In the genomic region with DNA sequence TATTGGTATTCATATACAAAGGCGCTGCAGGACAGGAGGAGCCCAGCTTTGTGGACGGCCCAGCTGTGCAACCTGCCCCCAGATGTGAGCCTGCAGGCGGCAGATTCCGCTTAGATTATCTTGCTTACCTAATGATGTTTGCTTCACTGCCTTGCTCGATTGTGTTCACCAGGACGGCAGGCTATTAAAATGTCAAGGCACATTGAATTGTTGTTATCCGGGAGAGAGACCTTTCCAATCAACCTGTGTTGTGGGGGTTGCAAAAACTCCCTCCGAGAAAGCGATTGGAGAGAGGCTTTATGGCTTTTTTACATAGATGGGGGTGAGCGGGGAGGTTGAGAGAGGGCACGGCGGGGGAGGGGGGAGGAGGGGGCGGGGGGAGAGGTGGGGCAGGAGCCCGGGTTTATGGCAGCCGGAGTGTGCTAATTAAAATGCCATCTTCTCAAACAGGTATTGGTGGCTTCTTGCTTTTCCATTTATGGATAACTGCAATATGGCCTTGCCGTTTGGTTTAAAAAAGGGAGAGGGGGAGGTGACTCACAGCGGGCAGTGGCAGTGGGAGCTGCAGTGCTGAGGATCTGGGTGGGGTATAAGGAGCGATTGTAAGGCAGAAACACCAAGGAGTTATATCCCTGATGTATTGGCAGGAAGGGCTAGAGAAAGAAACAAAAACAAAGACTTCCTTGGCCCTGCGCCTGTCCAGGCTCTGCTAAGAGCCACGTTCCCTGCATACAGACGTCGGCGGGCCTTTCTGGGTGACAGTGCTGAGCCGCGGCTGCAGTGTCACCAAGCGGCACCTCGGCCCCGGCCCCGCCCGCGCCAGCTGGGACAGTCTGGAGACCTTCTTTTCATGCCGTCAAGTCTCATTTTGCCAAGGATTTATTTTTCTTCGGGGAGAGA, we compare ENCODE assay signal across 8 cellular contexts.
DNase-seq lines count a peak whose midpoint lies in the region; ATAC-seq and TF ChIP-seq lines count a peak whose summit lies in the region.

No MANE protein-coding gene starts in this region.

- ATAC-seq in HG03378 (IDR thresholded peaks at IDR 0.05; ENCODE audit: unreplicated experiment) (peak; percentile 62), mucosa of descending colon (peak; percentile 86)
- ATAC-seq in activated T-cell treated with anti-CD3 and anti-CD28 coated beads, Interleukin-2, amount 50 U/mL, for 4 hours: peak; percentile 81 to 83
- ATAC-seq in stimulated activated memory B cell treated with anti-CD40 and anti-IgM and Interleukin-4, amounts not matched to agents 10 μg/mL and 1 μg/mL and 100 μg/mL, for 72 hours: peak; percentile 87

- 6% methylated on average over 33 of the region's 33 CpGs for WGBS in esophagus, 2 donors

- peaks cover 0 to 2% of the 10 kb centered on the region in 2 donors for H3K4me1 ChIP-seq in esophagus (ENCODE audit: control insufficient read depth in 2 of 2, insufficient read depth in 2 of 2, low read length in 1 of 2)
- H3K4me1 ChIP-seq in mucosa of descending colon (ENCODE audit: low read depth): peaks cover 4% of the 10 kb centered on the region

- H3K27ac Mint-ChIP-seq in stimulated activated memory B cell treated with anti-CD40 and anti-IgM and Interleukin-4, amounts not matched to agents 10 μg/mL and 1 μg/mL and 100 μg/mL, for 72 hours: peak overlapping the region; percentile 88

- H3K36me3 Mint-ChIP-seq in activated T-cell treated with anti-CD3 and anti-CD28 coated beads, Interleukin-2, amount 50 U/mL, for 4 hours (ENCODE audit: insufficient read depth): no peaks in the 10 kb centered on the region
- no peaks in the 10 kb centered on the region for H3K36me3 Mint-ChIP-seq in stimulated activated memory B cell treated with anti-CD40 and anti-IgM and Interleukin-4, amounts not matched to agents 10 μg/mL and 1 μg/mL and 100 μg/mL, for 72 hours

- H3K36me3 ChIP-seq in esophagus (ENCODE audit: control insufficient read depth in 2 of 2, insufficient read depth in 2 of 2, low read length in 1 of 2): no peaks in the 10 kb centered on the region
- no peaks in the 10 kb centered on the region for H3K36me3 ChIP-seq in mucosa of descending colon (ENCODE audit: low read depth)

- no peaks in the 10 kb centered on the region for H3K9me3 Mint-ChIP-seq in activated T-cell treated with anti-CD3 and anti-CD28 coated beads, Interleukin-2, amount 50 U/mL, for 4 hours
- no peaks in the 10 kb centered on the region for H3K9me3 Mint-ChIP-seq in stimulated activated memory B cell treated with anti-CD40 and anti-IgM and Interleukin-4, amounts not matched to agents 10 μg/mL and 1 μg/mL and 100 μg/mL, for 72 hours

- H3K4me1 Mint-ChIP-seq in activated T-cell treated with anti-CD3 and anti-CD28 coated beads, Interleukin-2, amount 50 U/mL, for 4 hours (ENCODE audit: low read depth): peaks cover 18% of the 10 kb centered on the region
- H3K4me1 Mint-ChIP-seq in stimulated activated memory B cell treated with anti-CD40 and anti-IgM and Interleukin-4, amounts not matched to agents 10 μg/mL and 1 μg/mL and 100 μg/mL, for 72 hours: peaks cover 17% of the 10 kb centered on the region

- H3K4me3 Mint-ChIP-seq in activated T-cell treated with anti-CD3 and anti-CD28 coated beads, Interleukin-2, amount 50 U/mL, for 4 hours: peak overlapping the region; percentile 92
- H3K4me3 Mint-ChIP-seq in stimulated activated memory B cell treated with anti-CD40 and anti-IgM and Interleukin-4, amounts not matched to agents 10 μg/mL and 1 μg/mL and 100 μg/mL, for 72 hours: peak overlapping the region; percentile 94

- no peaks in the 10 kb centered on the region for H3K27me3 ChIP-seq in esophagus (ENCODE audit: control insufficient read depth in 1 of 2, insufficient read depth in 2 of 2, low read length in 2 of 2)

- H3K9me3 ChIP-seq in esophagus (ENCODE audit: control insufficient read depth in 2 of 2, insufficient read depth in 1 of 2, low read depth in 1 of 2, low read length in 1 of 2): no peaks in the 10 kb centered on the region
- no peaks in the 10 kb centered on the region for H3K9me3 ChIP-seq in mucosa of descending colon

- TF ChIP-seq CTCF in mucosa of descending colon (IDR thresholded peaks at IDR 0.05): no peak

- H3K4me3 ChIP-seq in esophagus (ENCODE audit: low read depth in 1 of 2, low read length in 2 of 2) (peak overlapping the region; percentile 43 to 55), mucosa of descending colon (peak overlapping the region; percentile 14)

- DNase-seq in C1 segment of cervical spinal cord (lab: John Stamatoyannopoulos, UW) (peak in 9 of 14 donors; percentile 36 to 75 (median 58)), GM19240 (ENCODE audit: insufficient read length, low spot score) (peak; percentile 52), NCI-H748 treated with DMSO at 0.1 percent for 48 hours (lab: John Stamatoyannopoulos, UW) (peak; percentile 66), mucosa of descending colon (peak; percentile 55 to 69 (median 68))
- peak; percentile 37 for DNase-seq in activated T-cell treated with anti-CD3 and anti-CD28 coated beads, Interleukin-2, amount 50 U/mL, for 4 hours

- intact Hi-C loops in mucosa of descending colon (cut with DNase I, micrococcal nuclease): no loop called here

- H3K27ac ChIP-seq in esophagus (ENCODE audit: low read depth in 2 of 2, low read length in 1 of 2): peak overlapping the region; percentile 74 to 78

- H3K27me3 Mint-ChIP-seq in activated T-cell treated with anti-CD3 and anti-CD28 coated beads, Interleukin-2, amount 50 U/mL, for 4 hours (ENCODE audit: low read depth): no peaks in the 10 kb centered on the region
- H3K27me3 Mint-ChIP-seq in stimulated activated memory B cell treated with anti-CD40 and anti-IgM and Interleukin-4, amounts not matched to agents 10 μg/mL and 1 μg/mL and 100 μg/mL, for 72 hours: peaks cover 4% of the 10 kb centered on the region

Comparison
In these comparisons a context has a peak if more than half of its experiments do, and no peak if none do; other contexts are left out.
1. Peak in every context shown above with its lines: DNase-seq, ATAC-seq, H3K4me3 ChIP-seq and H3K27ac ChIP-seq.